Comparison of ENCODE assay signal across 1 cellular context in genomic region chr9:12785941-12786340, GRCh38.
TF ChIP-seq lines count a peak whose summit lies in the region.

No MANE protein-coding gene starts in this region.

TF ChIP-seq in A549, 52 proteins besides CTCF, POLR2A, EP300 and RAD21:
- TF ChIP-seq SMC3 (IDR thresholded peaks at IDR 0.05) (no peak), ATOH8 (CRISPR knock-in tag; IDR thresholded peaks at IDR 0.05; ENCODE audit: low read depth) (no peak), HDAC2 (IDR thresholded peaks at IDR 0.05) (no peak), SREBF2 (IDR thresholded peaks at IDR 0.05) (no peak), EHF (CRISPR knock-in tag; IDR thresholded peaks at IDR 0.05) (no peak), RARB (CRISPR knock-in tag; IDR thresholded peaks at IDR 0.05) (no peak), ESRRA (IDR thresholded peaks at IDR 0.05; ENCODE audit: borderline replicate concordance, low read length) (no peak), NR3C1 (IDR thresholded peaks at IDR 0.05) (no peak), HEYL (CRISPR knock-in tag; IDR thresholded peaks at IDR 0.05) (no peak), PHF8 (IDR thresholded peaks at IDR 0.05; ENCODE audit: borderline replicate concordance, low read depth) (no peak), FOSB (CRISPR knock-in tag; IDR thresholded peaks at IDR 0.05) (no peak), HOXB5 (CRISPR knock-in tag; IDR thresholded peaks at IDR 0.05) (no peak), GATA3 (IDR thresholded peaks at IDR 0.05; ENCODE audit: borderline replicate concordance) (no peak), ZNF302 (CRISPR knock-in tag; IDR thresholded peaks at IDR 0.05) (no peak), CHD4 (IDR thresholded peaks at IDR 0.05; ENCODE audit: borderline replicate concordance) (no peak), ELK1 (IDR thresholded peaks at IDR 0.05; ENCODE audit: low read depth, low read length) (no peak), CHD2 (IDR thresholded peaks at IDR 0.05; ENCODE audit: low read length, partially characterized antibody) (no peak), ZC3H11A (IDR thresholded peaks at IDR 0.05) (no peak), CBX8 (IDR thresholded peaks at IDR 0.05) (no peak)
